Comparison of ENCODE assay signal across 11 cellular contexts in the genomic region with DNA sequence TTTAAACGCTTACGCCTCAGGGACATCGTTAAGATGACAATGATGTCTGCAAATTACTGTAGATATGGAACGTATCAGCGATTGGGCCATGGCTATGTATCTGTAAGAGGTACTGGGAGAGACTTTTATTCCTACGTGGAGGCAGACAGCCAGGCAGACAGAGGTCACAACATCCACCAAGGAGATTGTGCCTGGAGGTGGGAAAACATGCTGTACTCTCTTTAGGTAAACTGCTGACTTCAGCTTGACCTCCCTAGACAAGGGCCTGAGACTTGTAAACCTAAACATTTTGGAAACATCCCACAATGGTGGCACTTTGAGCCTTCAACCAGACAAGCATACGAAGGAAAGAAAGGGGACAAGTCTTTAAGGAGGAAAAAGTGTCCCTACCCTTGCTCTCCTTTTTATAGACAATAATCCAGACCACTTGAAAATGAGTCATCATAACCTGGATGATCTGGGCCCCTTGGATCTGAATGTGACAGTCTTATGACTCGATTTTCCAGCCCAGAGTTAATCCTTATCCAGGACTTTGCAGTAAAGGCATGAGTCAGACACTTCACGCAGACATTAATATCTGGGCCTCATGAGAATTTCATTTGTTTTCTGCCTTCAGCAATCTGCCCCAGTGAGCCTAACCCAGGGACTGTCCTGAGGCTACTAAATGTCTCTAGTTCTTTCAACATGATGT. TPM values are rescaled to one million over a fixed set of nuclear protein-coding genes. Genes with fewer than 3 reads are reported as not detected.
DNase-seq lines count a peak whose midpoint lies in the region; ATAC-seq and TF ChIP-seq lines count a peak whose summit lies in the region.
"Had no signal": no experiment of that assay in that cellular context is flagged by ENCODE, and none has a peak within 500 bp of the region (broad histone marks: within the 10 kb centered on the region; RNA-seq: fewer than 3 reads in every experiment).

No MANE protein-coding gene starts in this region.

- H3K4me1 ChIP-seq in PC-3 (ENCODE audit: insufficient read depth, low read length) = peaks cover 16% of the 10 kb centered on the region
- H3K4me1 ChIP-seq: suprapubic skin had no signal

- H3K27me3 Mint-ChIP-seq in Calu3 (ENCODE audit: unreplicated experiment) (no peaks in the 10 kb centered on the region), nephron progenitor cell (ENCODE audit: low read depth, poor library complexity) (no peaks in the 10 kb centered on the region)
- H3K27me3 Mint-ChIP-seq: activated naive CD8-positive, alpha-beta T cell treated with anti-CD3 and anti-CD28 coated beads, Interleukin-2, amount 10 ng/mL, durations not matched to agents 7 days and 5 days had no signal

- no peak overlapping the region; the same call in 1 of the 2 replicates for H3K4me3 ChIP-seq in PC-3 (ENCODE audit: low read length)
- H3K4me3 ChIP-seq: esophagus muscularis mucosa, suprapubic skin had no signal

- H3K27me3 ChIP-seq in PC-3 (ENCODE audit: low read length) = no peaks in the 10 kb centered on the region
- H3K27me3 ChIP-seq: esophagus muscularis mucosa, suprapubic skin had no signal

- H3K4me2 ChIP-seq in PC-3 (ENCODE audit: low read length) = peak overlapping the region; percentile 64

- no peaks in the 10 kb centered on the region for H3K79me2 ChIP-seq in PC-3 (ENCODE audit: low read length)

- DNase-seq in Calu3 = peak; percentile 19
- DNase-seq in PC-3 = peak; percentile 86
- peak; percentile 31 for DNase-seq in dedifferentiated amniotic fluid mesenchymal stem cell (ENCODE audit: extremely low spot score)
- no peak for DNase-seq in nephron progenitor cell
- no peak for DNase-seq in NCI-H1417 (lab: John Stamatoyannopoulos, UW)
- DNase-seq: activated naive CD8-positive, alpha-beta T cell treated with anti-CD3 and anti-CD28 coated beads, Interleukin-2, amount 10 ng/mL, durations not matched to agents 7 days and 5 days had no signal

- peak overlapping the region; percentile 75 for H3K9ac ChIP-seq in PC-3 (ENCODE audit: low read length)

- no peaks in the 10 kb centered on the region for H3F3A ChIP-seq in PC-3 (ENCODE audit: low read length, unreplicated experiment)

- H3K27ac ChIP-seq in PC-3 (ENCODE audit: low read length) = peak overlapping the region; percentile 98
- H3K27ac ChIP-seq: esophagus muscularis mucosa had no signal

- peak overlapping the region; percentile 99 for H3K27ac Mint-ChIP-seq in Calu3 (ENCODE audit: unreplicated experiment)
- H3K27ac Mint-ChIP-seq in nephron progenitor cell = peak overlapping the region; percentile 36
- H3K27ac Mint-ChIP-seq: activated naive CD8-positive, alpha-beta T cell treated with anti-CD3 and anti-CD28 coated beads, Interleukin-2, amount 10 ng/mL, durations not matched to agents 7 days and 5 days had no signal

- H3K36me3 Mint-ChIP-seq in Calu3 (ENCODE audit: insufficient read depth, unreplicated experiment) = peaks cover 88% of the 10 kb centered on the region
- peaks cover 42% of the 10 kb centered on the region for H3K36me3 Mint-ChIP-seq in nephron progenitor cell (ENCODE audit: low read depth)

- H3K4me1 Mint-ChIP-seq in Calu3 (ENCODE audit: low read depth, unreplicated experiment) = peaks cover 13% of the 10 kb centered on the region
- peaks cover 21% of the 10 kb centered on the region for H3K4me1 Mint-ChIP-seq in nephron progenitor cell

- no peak overlapping the region for H2AFZ ChIP-seq in PC-3 (ENCODE audit: low read length)

- no peaks in the 10 kb centered on the region for H3K9me2 ChIP-seq in PC-3 (replicated peaks; ENCODE audit: low read length)

- peaks cover 28% of the 10 kb centered on the region for H3K36me3 ChIP-seq in PC-3 (ENCODE audit: low read depth, low read length)

- ATAC-seq in PC-3 (peak; percentile 97), GM18867 (IDR thresholded peaks at IDR 0.05; ENCODE audit: unreplicated experiment) (no peak), HG03045 (IDR thresholded peaks at IDR 0.05; ENCODE audit: unreplicated experiment) (no peak), GM19351 (IDR thresholded peaks at IDR 0.05; ENCODE audit: unreplicated experiment) (no peak)

- no peaks in the 10 kb centered on the region for H3K9me3 ChIP-seq in PC-3 (ENCODE audit: low read length)
- H3K9me3 ChIP-seq: esophagus muscularis mucosa, suprapubic skin had no signal

- H3K9me3 Mint-ChIP-seq in Calu3 (ENCODE audit: low read depth, unreplicated experiment) (no peaks in the 10 kb centered on the region), nephron progenitor cell (no peaks in the 10 kb centered on the region)
- H3K9me3 Mint-ChIP-seq: activated naive CD8-positive, alpha-beta T cell treated with anti-CD3 and anti-CD28 coated beads, Interleukin-2, amount 10 ng/mL, durations not matched to agents 7 days and 5 days had no signal

- CTCF ChIA-PET in Calu3 (lab: Charles Lee) = no interaction called here
- CTCF ChIA-PET in PC-3 (lab: Charles Lee) = no interaction called here

- BruUV-seq in Calu3 (replicated peaks; lab: Mats Ljungman, UMichigan) (TSS peak; percentile 9), PC-3 (replicated peaks; lab: Mats Ljungman, UMichigan) (no TSS peak)

- intact Hi-C loops in Calu3 (cut with micrococcal nuclease; ENCODE audit: unreplicated experiment) = no loop called here
- intact Hi-C loops in PC-3 (cut with micrococcal nuclease) = no loop called here

- H3K4me3 Mint-ChIP-seq in Calu3 (ENCODE audit: low read depth, unreplicated experiment) (peak overlapping the region; percentile 58), nephron progenitor cell (no peak overlapping the region)
- H3K4me3 Mint-ChIP-seq: activated naive CD8-positive, alpha-beta T cell treated with anti-CD3 and anti-CD28 coated beads, Interleukin-2, amount 10 ng/mL, durations not matched to agents 7 days and 5 days had no signal

- TF ChIP-seq CTCF in Calu3 (IDR thresholded peaks at IDR 0.05; ENCODE audit: unreplicated experiment) (no peak), PC-3 (conservative IDR thresholded peaks at IDR 0.05; ENCODE audit: low read depth, low read length) (no peak), nephron progenitor cell (IDR thresholded peaks at IDR 0.05) (no peak)

- no peaks in the 10 kb centered on the region for H4K20me1 ChIP-seq in PC-3 (ENCODE audit: low read length)

- POLR2A ChIA-PET in PC-3 (lab: Charles Lee; ENCODE audit: unreplicated experiment) = no interaction called here

RNA-seq across cellular contexts. Expression of a gene that starts 6.7 kb away (rescaled TPM):
- total RNA-seq in Calu3 (2022) = not detected in 2 replicates
- not detected in 2 replicates for total RNA-seq in PC-3 (2014; rRNA removed)
- total RNA-seq: activated naive CD8-positive, alpha-beta T cell treated with anti-CD3 and anti-CD28 coated beads, Interleukin-2, amount 10 ng/mL, durations not matched to agents 7 days and 5 days; esophagus muscularis mucosa; suprapubic skin had no signal

Comparison
In these comparisons a context has a peak if more than half of its experiments do, and no peak if none do; other contexts are left out.
1. DNase-seq: peak in Calu3 (single experiment), PC-3 (single experiment) and dedifferentiated amniotic fluid mesenchymal stem cell (single experiment); none in nephron progenitor cell (single experiment) and NCI-H1417 (0 of 3).